In the genomic region with DNA sequence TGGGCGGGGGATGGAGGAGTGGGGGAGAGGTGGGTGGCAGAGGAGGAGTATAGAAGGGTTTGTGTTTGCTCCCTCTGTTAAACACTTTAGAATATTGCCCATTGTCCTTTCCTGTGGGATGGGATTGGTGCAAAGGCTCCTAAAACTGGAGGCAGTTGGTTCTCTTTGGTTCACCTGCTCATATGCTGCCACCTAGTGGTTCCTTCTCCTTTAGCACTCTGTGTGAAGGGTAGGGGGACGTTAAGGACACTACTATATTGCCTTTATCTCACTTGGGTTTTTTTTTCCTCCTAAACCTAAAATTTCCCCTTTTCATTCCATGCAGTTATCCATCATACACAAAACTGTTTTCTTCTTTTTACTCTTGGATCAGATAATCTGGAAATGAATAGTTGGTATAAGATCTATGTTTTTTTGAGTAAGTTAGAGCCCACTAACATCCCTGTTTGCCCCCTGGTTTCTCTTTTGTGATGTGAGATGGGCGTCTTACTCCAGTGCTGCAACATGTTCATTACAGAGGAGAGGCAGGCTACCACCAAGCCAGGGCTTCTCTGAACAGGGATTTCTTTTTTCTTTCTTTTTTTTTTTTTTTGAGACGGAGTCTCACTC, we compare ENCODE assay signal across 8 cellular contexts. TPM values are rescaled to one million over a fixed set of nuclear protein-coding genes. Genes with fewer than 3 reads are reported as not detected.
DNase-seq lines count a peak whose midpoint lies in the region; ATAC-seq, FAIRE-seq and TF ChIP-seq lines count a peak whose summit lies in the region.

No MANE protein-coding gene starts in this region.

- no peak for FAIRE-seq in kidney (lab: Jason Lieb, UNC)

- H3K36me3 ChIP-seq in kidney (ENCODE audit: control insufficient read depth in 1 of 2, insufficient read depth in 2 of 2, low read length in 2 of 2), result no peaks in the 10 kb centered on the region

- TF ChIP-seq CTCF in kidney (IDR thresholded peaks at IDR 0.05; ENCODE audit: borderline replicate concordance, extremely low read depth, insufficient read depth), result peak; percentile 81

- intact Hi-C loops in kidney (cut with DNase I), result loop anchor here (10.0 kb wide), 1 partner anchor 107 kb away; no protein-coding TSS in a partner anchor

- H3K9me3 ChIP-seq in kidney (ENCODE audit: control insufficient read depth in 1 of 2, low read length in 2 of 2), result no peaks in the 10 kb centered on the region

- no peak for ATAC-seq in GM21737 (IDR thresholded peaks at IDR 0.05; ENCODE audit: unreplicated experiment)

- no peaks in the 10 kb centered on the region for H3K4me1 ChIP-seq in kidney (ENCODE audit: control insufficient read depth in 1 of 2, insufficient read depth in 1 of 2, low read depth in 1 of 2, low read length in 2 of 2)

- DNase-seq in activated T-cell treated with anti-CD3 and anti-CD28 coated beads for 1 hour (ENCODE audit: low read depth) (peak; percentile 20), NCI-H187 (lab: John Stamatoyannopoulos, UW) (peak; percentile 18 to 65), T1000 (lab: John Stamatoyannopoulos, UW) (peak; percentile 22), kidney (no peak)
- DNase-seq in activated T-cell treated with anti-CD3 and anti-CD28 coated beads, Interleukin-2, amount 50 U/mL, for 1 hour, result no peak
- DNase-seq in central memory CD4-positive, alpha-beta T cell, result peak; percentile 47
- DNase-seq in stimulated activated CD4-positive, alpha-beta T cell treated with anti-CD3 and anti-CD28 coated beads, TNF-alpha, amount 100 ng/mL, for 24 hours (ENCODE audit: low read depth in 3 of 3), result peak in 2 of 3 experiments; percentile 18 to 41

- no peak overlapping the region for H3K4me3 ChIP-seq in kidney (ENCODE audit: low read length in 2 of 2)

- no peak overlapping the region for H3K9ac ChIP-seq in kidney (ENCODE audit: low read length in 2 of 2)

- no peak overlapping the region for H3K27ac ChIP-seq in kidney (ENCODE audit: low read depth in 2 of 2, low read length in 2 of 2)

RNA-seq across cellular contexts. Expression of a gene that starts 23.8 kb away (rescaled TPM):
- total RNA-seq in kidney, result 25.3 TPM
- polyA plus RNA-seq in kidney (ENCODE audit: insufficient read depth, low read depth, low replicate concordance), result 22.4 TPM

RNA-seq across cellular contexts. Expression of a gene that starts 30.0 kb away (rescaled TPM):
- 40.2 TPM for total RNA-seq in kidney
- 37.8 TPM for polyA plus RNA-seq in kidney (ENCODE audit: insufficient read depth, low read depth, low replicate concordance)

Comparison
In these comparisons a context has a peak if more than half of its experiments do, and no peak if none do; other contexts are left out.
1. DNase-seq: peak in activated T-cell treated with anti-CD3 and anti-CD28 coated beads for 1 hour (single experiment), NCI-H187 (2 of 2), T1000 (single experiment), central memory CD4-positive, alpha-beta T cell (single experiment) and stimulated activated CD4-positive, alpha-beta T cell treated with anti-CD3 and anti-CD28 coated beads, TNF-alpha, amount 100 ng/mL, for 24 hours (2 of 3); none in activated T-cell treated with anti-CD3 and anti-CD28 coated beads, Interleukin-2, amount 50 U/mL, for 1 hour (single experiment) and kidney (single experiment).